In the genomic region with DNA sequence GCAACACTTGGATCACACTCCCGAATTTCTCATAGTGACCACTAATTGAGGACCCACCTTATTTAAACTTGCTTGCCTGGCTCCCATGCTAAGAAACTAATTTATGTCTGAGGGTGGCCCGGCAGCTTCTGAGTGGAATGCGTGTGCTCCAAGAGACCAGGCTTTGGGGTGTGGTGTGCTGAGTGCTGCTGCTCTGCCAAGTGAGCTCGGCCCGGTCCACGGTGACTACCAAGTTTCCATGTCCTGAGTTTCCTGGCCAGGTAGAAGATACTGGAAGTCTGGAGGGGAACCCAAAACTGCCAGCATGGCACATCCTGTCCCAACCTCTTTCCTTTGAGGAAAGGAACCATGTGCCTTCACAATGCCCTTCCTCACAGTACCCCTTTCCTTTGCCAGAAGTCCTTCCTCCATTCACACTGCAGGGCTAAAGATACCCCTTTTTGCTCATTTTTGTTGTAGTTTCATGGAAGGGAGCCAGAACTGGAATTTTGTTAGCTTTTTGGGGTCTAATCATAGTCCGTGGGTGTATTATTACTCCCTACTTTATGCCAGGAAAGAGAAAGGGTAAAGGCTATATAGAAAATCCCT, we compare ENCODE assay signal across 1 cellular context.
TF ChIP-seq lines count a peak whose summit lies in the region.

No MANE protein-coding gene starts in this region.

TF ChIP-seq in HepG2, 621 proteins besides CTCF, POLR2A, EP300 and RAD21 (continued from another document):
- TF ChIP-seq, protein P1, sequence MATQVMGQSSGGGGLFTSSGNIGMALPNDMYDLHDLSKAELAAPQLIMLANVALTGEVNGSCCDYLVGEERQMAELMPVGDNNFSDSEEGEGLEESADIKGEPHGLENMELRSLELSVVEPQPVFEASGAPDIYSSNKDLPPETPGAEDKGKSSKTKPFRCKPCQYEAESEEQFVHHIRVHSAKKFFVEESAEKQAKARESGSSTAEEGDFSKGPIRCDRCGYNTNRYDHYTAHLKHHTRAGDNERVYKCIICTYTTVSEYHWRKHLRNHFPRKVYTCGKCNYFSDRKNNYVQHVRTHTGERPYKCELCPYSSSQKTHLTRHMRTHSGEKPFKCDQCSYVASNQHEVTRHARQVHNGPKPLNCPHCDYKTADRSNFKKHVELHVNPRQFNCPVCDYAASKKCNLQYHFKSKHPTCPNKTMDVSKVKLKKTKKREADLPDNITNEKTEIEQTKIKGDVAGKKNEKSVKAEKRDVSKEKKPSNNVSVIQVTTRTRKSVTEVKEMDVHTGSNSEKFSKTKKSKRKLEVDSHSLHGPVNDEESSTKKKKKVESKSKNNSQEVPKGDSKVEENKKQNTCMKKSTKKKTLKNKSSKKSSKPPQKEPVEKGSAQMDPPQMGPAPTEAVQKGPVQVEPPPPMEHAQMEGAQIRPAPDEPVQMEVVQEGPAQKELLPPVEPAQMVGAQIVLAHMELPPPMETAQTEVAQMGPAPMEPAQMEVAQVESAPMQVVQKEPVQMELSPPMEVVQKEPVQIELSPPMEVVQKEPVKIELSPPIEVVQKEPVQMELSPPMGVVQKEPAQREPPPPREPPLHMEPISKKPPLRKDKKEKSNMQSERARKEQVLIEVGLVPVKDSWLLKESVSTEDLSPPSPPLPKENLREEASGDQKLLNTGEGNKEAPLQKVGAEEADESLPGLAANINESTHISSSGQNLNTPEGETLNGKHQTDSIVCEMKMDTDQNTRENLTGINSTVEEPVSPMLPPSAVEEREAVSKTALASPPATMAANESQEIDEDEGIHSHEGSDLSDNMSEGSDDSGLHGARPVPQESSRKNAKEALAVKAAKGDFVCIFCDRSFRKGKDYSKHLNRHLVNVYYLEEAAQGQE (IDR thresholded peaks at IDR 0.05; ENCODE audit: borderline replicate concordance in 1 of 2, low read depth in 1 of 2, low read length in 2 of 2): no peak
- no peak for TF ChIP-seq ZNF354B (CRISPR knock-in tag; IDR thresholded peaks at IDR 0.05)
- no peak for TF ChIP-seq RFXANK (CRISPR knock-in tag; IDR thresholded peaks at IDR 0.05)
- TF ChIP-seq, protein P2, sequence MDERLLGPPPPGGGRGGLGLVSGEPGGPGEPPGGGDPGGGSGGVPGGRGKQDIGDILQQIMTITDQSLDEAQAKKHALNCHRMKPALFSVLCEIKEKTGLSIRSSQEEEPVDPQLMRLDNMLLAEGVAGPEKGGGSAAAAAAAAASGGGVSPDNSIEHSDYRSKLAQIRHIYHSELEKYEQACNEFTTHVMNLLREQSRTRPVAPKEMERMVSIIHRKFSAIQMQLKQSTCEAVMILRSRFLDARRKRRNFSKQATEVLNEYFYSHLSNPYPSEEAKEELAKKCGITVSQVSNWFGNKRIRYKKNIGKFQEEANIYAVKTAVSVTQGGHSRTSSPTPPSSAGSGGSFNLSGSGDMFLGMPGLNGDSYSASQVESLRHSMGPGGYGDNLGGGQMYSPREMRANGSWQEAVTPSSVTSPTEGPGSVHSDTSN (CRISPR knock-in tag; IDR thresholded peaks at IDR 0.05): no peak
- no peak for TF ChIP-seq FOSL2 (CRISPR knock-in tag; IDR thresholded peaks at IDR 0.05)
- TF ChIP-seq, protein P3, sequence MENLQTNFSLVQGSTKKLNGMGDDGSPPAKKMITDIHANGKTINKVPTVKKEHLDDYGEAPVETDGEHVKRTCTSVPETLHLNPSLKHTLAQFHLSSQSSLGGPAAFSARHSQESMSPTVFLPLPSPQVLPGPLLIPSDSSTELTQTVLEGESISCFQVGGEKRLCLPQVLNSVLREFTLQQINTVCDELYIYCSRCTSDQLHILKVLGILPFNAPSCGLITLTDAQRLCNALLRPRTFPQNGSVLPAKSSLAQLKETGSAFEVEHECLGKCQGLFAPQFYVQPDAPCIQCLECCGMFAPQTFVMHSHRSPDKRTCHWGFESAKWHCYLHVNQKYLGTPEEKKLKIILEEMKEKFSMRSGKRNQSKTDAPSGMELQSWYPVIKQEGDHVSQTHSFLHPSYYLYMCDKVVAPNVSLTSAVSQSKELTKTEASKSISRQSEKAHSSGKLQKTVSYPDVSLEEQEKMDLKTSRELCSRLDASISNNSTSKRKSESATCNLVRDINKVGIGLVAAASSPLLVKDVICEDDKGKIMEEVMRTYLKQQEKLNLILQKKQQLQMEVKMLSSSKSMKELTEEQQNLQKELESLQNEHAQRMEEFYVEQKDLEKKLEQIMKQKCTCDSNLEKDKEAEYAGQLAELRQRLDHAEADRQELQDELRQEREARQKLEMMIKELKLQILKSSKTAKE (CRISPR knock-in tag; IDR thresholded peaks at IDR 0.05; ENCODE audit: borderline replicate concordance): no peak
- TF ChIP-seq FOSL1 (CRISPR knock-in tag; IDR thresholded peaks at IDR 0.05; ENCODE audit: borderline replicate concordance): no peak
